8 cellular contexts compared by ENCODE assay signal in genomic region chr19:1591421-1592022, GRCh38. TPM values are rescaled to one million over a fixed set of nuclear protein-coding genes. Genes with fewer than 3 reads are reported as not detected.
DNase-seq lines count a peak whose midpoint lies in the region; ATAC-seq and TF ChIP-seq lines count a peak whose summit lies in the region.

No MANE protein-coding gene starts in this region.

- H3K4me1 Mint-ChIP-seq in endodermal cell (peaks cover 9% of the 10 kb centered on the region), neural crest cell (peaks cover 27% of the 10 kb centered on the region)

- DNase-seq in stimulated activated CD4-positive, alpha-beta T cell treated with anti-CD3 and anti-CD28 coated beads, Interleukin-4, amount 100 ng/mL, for 1 hour = peak; percentile 26
- DNase-seq in stimulated activated CD4-positive, alpha-beta T cell treated with anti-CD3 and anti-CD28 coated beads, Interleukin-1b, Interleukin-23, amount 100 ng/mL, for 48 hours = no peak
- DNase-seq in RWPE2 (ENCODE audit: low spot score) (no peak), endodermal cell (no peak), neural crest cell (ENCODE audit: low read depth, low spot score) (no peak), NCI-H510A (lab: John Stamatoyannopoulos, UW) (no peak)

- H3K27ac Mint-ChIP-seq in endodermal cell (peak overlapping the region; percentile 83), neural crest cell (ENCODE audit: unreplicated experiment) (peak overlapping the region; percentile 99)

- H3K4me3 Mint-ChIP-seq in endodermal cell (peak overlapping the region; percentile 91), neural crest cell (peak overlapping the region; percentile 95)

- H3K27me3 ChIP-seq in RWPE2 (ENCODE audit: insufficient read depth, poor library complexity, severe bottlenecking) (no peaks in the 10 kb centered on the region), endodermal cell (ENCODE audit: control insufficient read depth, insufficient read depth, low read length, poor library complexity, severe bottlenecking) (no peaks in the 10 kb centered on the region)

- no peaks in the 10 kb centered on the region for H3K9me3 Mint-ChIP-seq in endodermal cell
- H3K9me3 Mint-ChIP-seq in neural crest cell = no peaks in the 10 kb centered on the region

- H3K27ac ChIP-seq in RWPE2 (ENCODE audit: poor library complexity, severe bottlenecking) = peak overlapping the region; percentile 90
- peak overlapping the region; percentile 100 for H3K27ac ChIP-seq in endodermal cell (ENCODE audit: low read depth, low read length)

- TF ChIP-seq CTCF in RWPE2 (IDR thresholded peaks at IDR 0.05; ENCODE audit: poor library complexity, severe bottlenecking) (no peak), endodermal cell (conservative IDR thresholded peaks at IDR 0.05) (no peak), neural crest cell (conservative IDR thresholded peaks at IDR 0.05) (no peak)

- peak overlapping the region; percentile 95 for H3K4me3 ChIP-seq in RWPE2 (ENCODE audit: severe bottlenecking)
- peak overlapping the region; percentile 96 for H3K4me3 ChIP-seq in endodermal cell (ENCODE audit: low read length)

- peaks cover 30% of the 10 kb centered on the region for H3K4me1 ChIP-seq in RWPE2 (ENCODE audit: insufficient read depth, poor library complexity, severe bottlenecking)
- no peaks in the 10 kb centered on the region for H3K4me1 ChIP-seq in endodermal cell (ENCODE audit: control insufficient read depth, insufficient read depth, low read length)

- ATAC-seq in RWPE2 (ENCODE audit: low read depth) (no peak), GM21619 (IDR thresholded peaks at IDR 0.05; ENCODE audit: unreplicated experiment) (no peak), GM18498 (IDR thresholded peaks at IDR 0.05; ENCODE audit: unreplicated experiment) (no peak)

- WGBS in endodermal cell (ENCODE audit: insufficient coverage in 1 of 2, insufficient read length in 1 of 2), 2 experiments = 0 to 4% methylated on average over 1 to 31 of the region's 31 CpGs

- H3K27me3 Mint-ChIP-seq in endodermal cell (ENCODE audit: insufficient read depth) (no peaks in the 10 kb centered on the region), neural crest cell (ENCODE audit: low read depth) (peaks cover 8% of the 10 kb centered on the region)

- H3K36me3 ChIP-seq in RWPE2 (ENCODE audit: low read depth) = peaks cover 2% of the 10 kb centered on the region
- peaks cover 14% of the 10 kb centered on the region for H3K36me3 ChIP-seq in endodermal cell (ENCODE audit: control insufficient read depth, insufficient read depth, low read length)

- H3K36me3 Mint-ChIP-seq in endodermal cell (ENCODE audit: low read depth) = peaks cover 23% of the 10 kb centered on the region
- H3K36me3 Mint-ChIP-seq in neural crest cell (ENCODE audit: low read depth) = peaks cover 6% of the 10 kb centered on the region

- H3K9ac ChIP-seq in endodermal cell (ENCODE audit: extremely low read depth, low read length, poor library complexity, severe bottlenecking) = peak overlapping the region; percentile 100

- H3K9me3 ChIP-seq in RWPE2 (ENCODE audit: severe bottlenecking) (no peaks in the 10 kb centered on the region), endodermal cell (ENCODE audit: control insufficient read depth, low read length) (no peaks in the 10 kb centered on the region)

RNA-seq across cellular contexts. Expression of gene MBD3, which starts 1.1 kb away (rescaled TPM):
- total RNA-seq in endodermal cell (100 to 1,000 TPM; 108 TPM), neural crest cell (157 and 168 TPM in 2 replicates)
- polyA plus RNA-seq in endodermal cell (2013, experiment 1 of 2) = 61.7 TPM
- polyA plus RNA-seq in endodermal cell (2013, experiment 2 of 2) = 63.0 TPM

RNA-seq across cellular contexts. Expression of gene UQCR11, which starts 13.7 kb away (rescaled TPM):
- total RNA-seq in endodermal cell (100 to 1,000 TPM; 171 to 195 TPM), neural crest cell (149 and 165 TPM in 2 replicates)
- polyA plus RNA-seq in endodermal cell (2013, experiment 1 of 2) = 139 TPM
- 137 TPM for polyA plus RNA-seq in endodermal cell (2013, experiment 2 of 2)

RNA-seq across cellular contexts. Expression of gene MEX3D, which starts 23.4 kb away (rescaled TPM):
- total RNA-seq in endodermal cell (100 to 1,000 TPM in 1 of 2 donors, 10 to 100 TPM in 1; 94.1 to 103 TPM), neural crest cell (102 and 103 TPM in 2 replicates)
- 50.7 TPM for polyA plus RNA-seq in endodermal cell (2013, experiment 1 of 2)
- 52.4 TPM for polyA plus RNA-seq in endodermal cell (2013, experiment 2 of 2)
